Comparison of ENCODE assay signal across 25 cellular contexts in the genomic region with DNA sequence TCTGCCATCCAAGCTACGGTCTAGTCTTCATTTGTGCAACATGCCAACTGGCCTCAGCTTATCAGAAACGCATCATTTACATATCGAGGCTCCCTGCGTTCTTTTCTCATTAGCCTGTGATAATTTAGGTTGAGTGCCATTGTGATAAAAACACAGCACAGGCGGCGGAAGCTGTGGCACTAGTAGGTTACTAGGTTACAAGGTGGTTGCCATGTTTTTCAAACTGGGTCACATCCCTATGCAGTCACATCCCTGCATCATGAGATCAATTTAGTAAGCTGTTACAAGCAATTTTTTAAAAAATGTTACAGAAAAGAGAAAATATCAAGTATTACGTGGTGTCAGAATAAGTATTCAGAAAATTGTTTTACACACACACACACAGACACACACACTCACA.
DNase-seq lines count a peak whose midpoint lies in the region; ATAC-seq, FAIRE-seq and TF ChIP-seq lines count a peak whose summit lies in the region.
"Had no signal": no experiment of that assay in that cellular context is flagged by ENCODE, and none has a peak within 500 bp of the region (broad histone marks: within the 10 kb centered on the region; RNA-seq: fewer than 3 reads in every experiment).

No MANE protein-coding gene starts in this region.

- ATAC-seq in T-helper 17 cell (peak; percentile 83), heart left ventricle (no peak), right cardiac atrium (no peak)
- ATAC-seq in central memory CD8-positive, alpha-beta T cell (replicated peaks; ENCODE audit: extremely low read depth, poor library complexity, severe bottlenecking) = peak; percentile 33
- ATAC-seq: pancreas had no signal

- H4K20me1 ChIP-seq in BLaER1 = no peaks in the 10 kb centered on the region
- no peaks in the 10 kb centered on the region for H4K20me1 ChIP-seq in BLaER1 treated with 17β-estradiol and CSF1 and Interleukin-3, amounts not matched to agents 10 nM and 100 nM

- no peaks in the 10 kb centered on the region for H3K36me3 ChIP-seq in BLaER1
- H3K36me3 ChIP-seq in BLaER1 treated with 17β-estradiol and CSF1 and Interleukin-3, amounts not matched to agents 10 nM and 100 nM = peaks cover 0 to 21% (median 0%) of the 10 kb centered on the region in 11 experiments; a peak in 2 of 22 replicates
- no peaks in the 10 kb centered on the region for H3K36me3 ChIP-seq in heart left ventricle
- H3K36me3 ChIP-seq: ascending aorta, colonic mucosa, neural progenitor cell, pancreas had no signal

- peak overlapping the region; percentile 87 for H3K27ac Mint-ChIP-seq in T-helper 17 cell
- peak overlapping the region; percentile 9 for H3K27ac Mint-ChIP-seq in central memory CD8-positive, alpha-beta T cell (ENCODE audit: low read depth)
- H3K27ac Mint-ChIP-seq: CD14-positive monocyte, HFFc6, memory B cell, neural progenitor cell had no signal

- peaks cover 26% of the 10 kb centered on the region for H3K4me1 Mint-ChIP-seq in T-helper 17 cell
- peaks cover 37% of the 10 kb centered on the region for H3K4me1 Mint-ChIP-seq in central memory CD8-positive, alpha-beta T cell
- H3K4me1 Mint-ChIP-seq: neural progenitor cell had no signal

- peak; percentile 16 to 49 (median 30) for DNase-seq in T-helper 17 cell
- DNase-seq in central memory CD8-positive, alpha-beta T cell (ENCODE audit: low spot score in 2 of 2) = no peak
- no peak for DNase-seq in urothelium cell line (ENCODE audit: low spot score)
- no peak for DNase-seq in NCI-H2107 (lab: John Stamatoyannopoulos, UW)
- no peak for DNase-seq in heart left ventricle
- DNase-seq in right cardiac atrium = no peak
- DNase-seq: activated CD4-positive, alpha-beta T cell treated with anti-CD3 and anti-CD28 coated beads for 1 hour; colonic mucosa; erythroblast; GOT3; HFFc6; IMR-90; NCI-H146; pancreas; retina; stimulated activated naive CD4-positive, alpha-beta T cell had no signal

- H3K9me3 ChIP-seq in BLaER1 (peaks cover 11% of the 10 kb centered on the region), T-helper 17 cell (ENCODE audit: control insufficient read depth, low read length, poor library complexity, severe bottlenecking) (no peaks in the 10 kb centered on the region), heart left ventricle (peaks cover 0 to 4% (median 0%) of the 10 kb centered on the region in 12 donors), right cardiac atrium (ENCODE audit: control insufficient read depth, low read length) (no peaks in the 10 kb centered on the region)
- H3K9me3 ChIP-seq in BLaER1 treated with 17β-estradiol and CSF1 and Interleukin-3, amounts not matched to agents 10 nM and 100 nM (replicated peaks in 1 of 11) = peaks cover 14 to 60% (median 31%) of the 10 kb centered on the region in 11 experiments; a peak in 20 of 22 replicates
- H3K9me3 ChIP-seq: ascending aorta, colonic mucosa, pancreas had no signal

- H3K36me3 Mint-ChIP-seq in T-helper 17 cell (ENCODE audit: low read depth) = peaks cover 2% of the 10 kb centered on the region
- peaks cover 2% of the 10 kb centered on the region for H3K36me3 Mint-ChIP-seq in central memory CD8-positive, alpha-beta T cell (ENCODE audit: insufficient read depth)
- H3K36me3 Mint-ChIP-seq: activated naive CD8-positive, alpha-beta T cell; CD14-positive monocyte; memory B cell; neural progenitor cell had no signal

- peaks cover 5% of the 10 kb centered on the region for H3K9me3 Mint-ChIP-seq in central memory CD8-positive, alpha-beta T cell
- H3K9me3 Mint-ChIP-seq: HFFc6 had no signal

- no peaks in the 10 kb centered on the region for H3K27me3 Mint-ChIP-seq in T-helper 17 cell
- peaks cover 19% of the 10 kb centered on the region for H3K27me3 Mint-ChIP-seq in central memory CD8-positive, alpha-beta T cell
- H3K27me3 Mint-ChIP-seq: activated naive CD8-positive, alpha-beta T cell had no signal

- no peak overlapping the region for H3K9ac ChIP-seq in BLaER1
- no peak overlapping the region for H3K9ac ChIP-seq in BLaER1 treated with 17β-estradiol and CSF1 and Interleukin-3, amounts not matched to agents 10 nM and 100 nM
- H3K9ac ChIP-seq: neural progenitor cell had no signal

- no peak for TF ChIP-seq POLR2A in heart left ventricle (IDR thresholded peaks at IDR 0.05)

- FAIRE-seq in urothelium cell line (lab: Jason Lieb, UNC) = no peak
- FAIRE-seq: pancreas had no signal

- H3K27me3 ChIP-seq in BLaER1 (no peaks in the 10 kb centered on the region), heart left ventricle (no peaks in the 10 kb centered on the region), right cardiac atrium (ENCODE audit: control insufficient read depth, insufficient read depth) (no peaks in the 10 kb centered on the region)
- no peaks in the 10 kb centered on the region for H3K27me3 ChIP-seq in BLaER1 treated with 17β-estradiol and CSF1 and Interleukin-3, amounts not matched to agents 10 nM and 100 nM
- H3K27me3 ChIP-seq: ascending aorta, colonic mucosa, neural progenitor cell, pancreas had no signal

- peaks cover 33% of the 10 kb centered on the region for H3K4me1 ChIP-seq in BLaER1
- H3K4me1 ChIP-seq in BLaER1 treated with 17β-estradiol and CSF1 and Interleukin-3, amounts not matched to agents 10 nM and 100 nM = peaks cover 22 to 40% (median 26%) of the 10 kb centered on the region in 10 experiments
- peaks cover 0 to 3% (median 0%) of the 10 kb centered on the region in 12 donors for H3K4me1 ChIP-seq in heart left ventricle
- no peaks in the 10 kb centered on the region for H3K4me1 ChIP-seq in right cardiac atrium (ENCODE audit: control insufficient read depth, insufficient read depth, low read length)
- H3K4me1 ChIP-seq: ascending aorta, colonic mucosa, neural progenitor cell had no signal

- H3K27ac ChIP-seq in BLaER1 (no peak overlapping the region), heart left ventricle (no peak overlapping the region), right cardiac atrium (ENCODE audit: low read length) (no peak overlapping the region)
- no peak overlapping the region for H3K27ac ChIP-seq in BLaER1 treated with 17β-estradiol and CSF1 and Interleukin-3, amounts not matched to agents 10 nM and 100 nM
- H3K27ac ChIP-seq: ascending aorta, colonic mucosa, neural progenitor cell, pancreas, SK-N-MC, skin epidermis had no signal

- intact Hi-C loops in heart left ventricle (cut with DNase I) (no loop called here), right cardiac atrium (cut with DNase I) (no loop called here)

- no peak for TF ChIP-seq CTCF in heart left ventricle (IDR thresholded peaks at IDR 0.05)

- H3K4me3 ChIP-seq in BLaER1 (no peak overlapping the region), heart left ventricle (no peak overlapping the region), right cardiac atrium (ENCODE audit: low read length) (no peak overlapping the region)
- H3K4me3 ChIP-seq in BLaER1 treated with 17β-estradiol and CSF1 and Interleukin-3, amounts not matched to agents 10 nM and 100 nM = no peak overlapping the region
- H3K4me3 ChIP-seq: ascending aorta, colonic mucosa, neural progenitor cell, pancreas, SK-N-MC, skin epidermis had no signal

- peak overlapping the region; percentile 53 for H3K4me2 ChIP-seq in BLaER1
- peak overlapping the region; percentile 40 to 74 (median 62); a peak in 17 of 22 replicates for H3K4me2 ChIP-seq in BLaER1 treated with 17β-estradiol and CSF1 and Interleukin-3, amounts not matched to agents 10 nM and 100 nM
- H3K4me2 ChIP-seq: neural progenitor cell had no signal

- peak overlapping the region; percentile 72 for H3K4me3 Mint-ChIP-seq in T-helper 17 cell
- no peak overlapping the region for H3K4me3 Mint-ChIP-seq in central memory CD8-positive, alpha-beta T cell
- H3K4me3 Mint-ChIP-seq: activated naive CD8-positive, alpha-beta T cell; CD14-positive monocyte; HFFc6; memory B cell; neural progenitor cell had no signal

- 81 to 84% (median 82%) methylated on average over 7 of the region's 7 CpGs for WGBS in heart left ventricle, 4 donors
- WGBS in right cardiac atrium = 72% methylated on average over 7 of the region's 7 CpGs

Comparison
In these comparisons a context has a peak if more than half of its experiments do, and no peak if none do; other contexts are left out.
1. ATAC-seq: peak in T-helper 17 cell (single experiment) and central memory CD8-positive, alpha-beta T cell (single experiment); none in heart left ventricle (0 of 4) and right cardiac atrium (0 of 2).
2. DNase-seq: peak in T-helper 17 cell (3 of 3); none in central memory CD8-positive, alpha-beta T cell (0 of 2), urothelium cell line (single experiment), NCI-H2107 (single experiment), heart left ventricle (0 of 5) and right cardiac atrium (0 of 3).